1 cellular context compared by ENCODE assay signal in the genomic region with DNA sequence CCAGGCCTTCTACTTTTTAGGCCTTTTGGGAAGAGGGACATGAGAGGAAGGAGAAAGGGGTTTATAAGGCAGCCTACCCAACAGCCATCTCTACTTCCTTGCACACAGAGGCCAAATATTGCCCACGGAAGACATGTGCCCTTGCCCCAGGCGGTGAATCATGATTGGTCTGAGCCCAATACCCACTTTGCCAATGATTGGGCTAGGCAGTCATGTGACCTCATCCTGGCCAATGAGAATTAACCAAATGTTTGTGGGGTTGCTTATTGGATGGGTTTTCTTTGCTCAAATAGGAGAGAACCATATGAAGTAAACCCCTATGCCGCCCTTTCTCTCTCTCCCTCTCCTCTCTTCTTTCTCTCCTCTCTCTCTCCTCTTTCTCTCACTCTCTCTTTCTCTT.
TF ChIP-seq lines count a peak whose summit lies in the region.

No MANE protein-coding gene starts in this region.

TF ChIP-seq in GM23338, 12 proteins besides CTCF, POLR2A, EP300 and RAD21 (continued from another document):
- TF ChIP-seq, protein P1, sequence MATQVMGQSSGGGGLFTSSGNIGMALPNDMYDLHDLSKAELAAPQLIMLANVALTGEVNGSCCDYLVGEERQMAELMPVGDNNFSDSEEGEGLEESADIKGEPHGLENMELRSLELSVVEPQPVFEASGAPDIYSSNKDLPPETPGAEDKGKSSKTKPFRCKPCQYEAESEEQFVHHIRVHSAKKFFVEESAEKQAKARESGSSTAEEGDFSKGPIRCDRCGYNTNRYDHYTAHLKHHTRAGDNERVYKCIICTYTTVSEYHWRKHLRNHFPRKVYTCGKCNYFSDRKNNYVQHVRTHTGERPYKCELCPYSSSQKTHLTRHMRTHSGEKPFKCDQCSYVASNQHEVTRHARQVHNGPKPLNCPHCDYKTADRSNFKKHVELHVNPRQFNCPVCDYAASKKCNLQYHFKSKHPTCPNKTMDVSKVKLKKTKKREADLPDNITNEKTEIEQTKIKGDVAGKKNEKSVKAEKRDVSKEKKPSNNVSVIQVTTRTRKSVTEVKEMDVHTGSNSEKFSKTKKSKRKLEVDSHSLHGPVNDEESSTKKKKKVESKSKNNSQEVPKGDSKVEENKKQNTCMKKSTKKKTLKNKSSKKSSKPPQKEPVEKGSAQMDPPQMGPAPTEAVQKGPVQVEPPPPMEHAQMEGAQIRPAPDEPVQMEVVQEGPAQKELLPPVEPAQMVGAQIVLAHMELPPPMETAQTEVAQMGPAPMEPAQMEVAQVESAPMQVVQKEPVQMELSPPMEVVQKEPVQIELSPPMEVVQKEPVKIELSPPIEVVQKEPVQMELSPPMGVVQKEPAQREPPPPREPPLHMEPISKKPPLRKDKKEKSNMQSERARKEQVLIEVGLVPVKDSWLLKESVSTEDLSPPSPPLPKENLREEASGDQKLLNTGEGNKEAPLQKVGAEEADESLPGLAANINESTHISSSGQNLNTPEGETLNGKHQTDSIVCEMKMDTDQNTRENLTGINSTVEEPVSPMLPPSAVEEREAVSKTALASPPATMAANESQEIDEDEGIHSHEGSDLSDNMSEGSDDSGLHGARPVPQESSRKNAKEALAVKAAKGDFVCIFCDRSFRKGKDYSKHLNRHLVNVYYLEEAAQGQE (IDR thresholded peaks at IDR 0.05; ENCODE audit: unreplicated experiment): no peak
- TF ChIP-seq NANOG (IDR thresholded peaks at IDR 0.05; ENCODE audit: borderline replicate concordance): no peak
- no peak for TF ChIP-seq ZNF331 (CRISPR knock-in tag; IDR thresholded peaks at IDR 0.05; ENCODE audit: low read depth)
- TF ChIP-seq JUNB (IDR thresholded peaks at IDR 0.05; ENCODE audit: unreplicated experiment): no peak
- TF ChIP-seq CREB1 (CRISPR knock-in tag; IDR thresholded peaks at IDR 0.05; ENCODE audit: low read depth): no peak
- TF ChIP-seq, protein P2, sequence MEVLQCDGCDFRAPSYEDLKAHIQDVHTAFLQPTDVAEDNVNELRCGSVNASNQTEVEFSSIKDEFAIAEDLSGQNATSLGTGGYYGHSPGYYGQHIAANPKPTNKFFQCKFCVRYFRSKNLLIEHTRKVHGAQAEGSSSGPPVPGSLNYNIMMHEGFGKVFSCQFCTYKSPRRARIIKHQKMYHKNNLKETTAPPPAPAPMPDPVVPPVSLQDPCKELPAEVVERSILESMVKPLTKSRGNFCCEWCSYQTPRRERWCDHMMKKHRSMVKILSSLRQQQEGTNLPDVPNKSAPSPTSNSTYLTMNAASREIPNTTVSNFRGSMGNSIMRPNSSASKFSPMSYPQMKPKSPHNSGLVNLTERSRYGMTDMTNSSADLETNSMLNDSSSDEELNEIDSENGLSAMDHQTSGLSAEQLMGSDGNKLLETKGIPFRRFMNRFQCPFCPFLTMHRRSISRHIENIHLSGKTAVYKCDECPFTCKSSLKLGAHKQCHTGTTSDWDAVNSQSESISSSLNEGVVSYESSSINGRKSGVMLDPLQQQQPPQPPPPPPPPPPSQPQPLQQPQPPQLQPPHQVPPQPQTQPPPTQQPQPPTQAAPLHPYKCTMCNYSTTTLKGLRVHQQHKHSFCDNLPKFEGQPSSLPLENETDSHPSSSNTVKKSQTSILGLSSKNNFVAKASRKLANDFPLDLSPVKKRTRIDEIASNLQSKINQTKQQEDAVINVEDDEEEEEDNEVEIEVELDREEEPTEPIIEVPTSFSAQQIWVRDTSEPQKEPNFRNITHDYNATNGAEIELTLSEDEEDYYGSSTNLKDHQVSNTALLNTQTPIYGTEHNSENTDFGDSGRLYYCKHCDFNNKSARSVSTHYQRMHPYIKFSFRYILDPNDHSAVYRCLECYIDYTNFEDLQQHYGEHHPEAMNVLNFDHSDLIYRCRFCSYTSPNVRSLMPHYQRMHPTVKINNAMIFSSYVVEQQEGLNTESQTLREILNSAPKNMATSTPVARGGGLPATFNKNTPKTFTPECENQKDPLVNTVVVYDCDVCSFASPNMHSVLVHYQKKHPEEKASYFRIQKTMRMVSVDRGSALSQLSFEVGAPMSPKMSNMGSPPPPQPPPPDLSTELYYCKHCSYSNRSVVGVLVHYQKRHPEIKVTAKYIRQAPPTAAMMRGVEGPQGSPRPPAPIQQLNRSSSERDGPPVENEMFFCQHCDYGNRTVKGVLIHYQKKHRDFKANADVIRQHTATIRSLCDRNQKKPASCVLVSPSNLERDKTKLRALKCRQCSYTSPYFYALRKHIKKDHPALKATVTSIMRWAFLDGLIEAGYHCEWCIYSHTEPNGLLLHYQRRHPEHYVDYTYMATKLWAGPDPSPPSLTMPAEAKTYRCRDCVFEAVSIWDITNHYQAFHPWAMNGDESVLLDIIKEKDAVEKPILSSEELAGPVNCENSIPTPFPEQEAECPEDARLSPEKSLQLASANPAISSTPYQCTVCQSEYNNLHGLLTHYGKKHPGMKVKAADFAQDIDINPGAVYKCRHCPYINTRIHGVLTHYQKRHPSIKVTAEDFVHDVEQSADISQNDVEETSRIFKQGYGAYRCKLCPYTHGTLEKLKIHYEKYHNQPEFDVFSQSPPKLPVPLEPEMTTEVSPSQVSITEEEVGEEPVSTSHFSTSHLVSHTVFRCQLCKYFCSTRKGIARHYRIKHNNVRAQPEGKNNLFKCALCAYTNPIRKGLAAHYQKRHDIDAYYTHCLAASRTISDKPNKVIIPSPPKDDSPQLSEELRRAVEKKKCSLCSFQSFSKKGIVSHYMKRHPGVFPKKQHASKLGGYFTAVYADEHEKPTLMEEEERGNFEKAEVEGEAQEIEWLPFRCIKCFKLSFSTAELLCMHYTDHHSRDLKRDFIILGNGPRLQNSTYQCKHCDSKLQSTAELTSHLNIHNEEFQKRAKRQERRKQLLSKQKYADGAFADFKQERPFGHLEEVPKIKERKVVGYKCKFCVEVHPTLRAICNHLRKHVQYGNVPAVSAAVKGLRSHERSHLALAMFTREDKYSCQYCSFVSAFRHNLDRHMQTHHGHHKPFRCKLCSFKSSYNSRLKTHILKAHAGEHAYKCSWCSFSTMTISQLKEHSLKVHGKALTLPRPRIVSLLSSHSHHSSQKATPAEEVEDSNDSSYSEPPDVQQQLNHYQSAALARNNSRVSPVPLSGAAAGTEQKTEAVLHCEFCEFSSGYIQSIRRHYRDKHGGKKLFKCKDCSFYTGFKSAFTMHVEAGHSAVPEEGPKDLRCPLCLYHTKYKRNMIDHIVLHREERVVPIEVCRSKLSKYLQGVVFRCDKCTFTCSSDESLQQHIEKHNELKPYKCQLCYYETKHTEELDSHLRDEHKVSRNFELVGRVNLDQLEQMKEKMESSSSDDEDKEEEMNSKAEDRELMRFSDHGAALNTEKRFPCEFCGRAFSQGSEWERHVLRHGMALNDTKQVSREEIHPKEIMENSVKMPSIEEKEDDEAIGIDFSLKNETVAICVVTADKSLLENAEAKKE (CRISPR knock-in tag; IDR thresholded peaks at IDR 0.05): no peak
- no peak for TF ChIP-seq POLR2AphosphoS5 (IDR thresholded peaks at IDR 0.05; ENCODE audit: low read depth)
